ENCODE assay signal across 19 cellular contexts in the genomic region with DNA sequence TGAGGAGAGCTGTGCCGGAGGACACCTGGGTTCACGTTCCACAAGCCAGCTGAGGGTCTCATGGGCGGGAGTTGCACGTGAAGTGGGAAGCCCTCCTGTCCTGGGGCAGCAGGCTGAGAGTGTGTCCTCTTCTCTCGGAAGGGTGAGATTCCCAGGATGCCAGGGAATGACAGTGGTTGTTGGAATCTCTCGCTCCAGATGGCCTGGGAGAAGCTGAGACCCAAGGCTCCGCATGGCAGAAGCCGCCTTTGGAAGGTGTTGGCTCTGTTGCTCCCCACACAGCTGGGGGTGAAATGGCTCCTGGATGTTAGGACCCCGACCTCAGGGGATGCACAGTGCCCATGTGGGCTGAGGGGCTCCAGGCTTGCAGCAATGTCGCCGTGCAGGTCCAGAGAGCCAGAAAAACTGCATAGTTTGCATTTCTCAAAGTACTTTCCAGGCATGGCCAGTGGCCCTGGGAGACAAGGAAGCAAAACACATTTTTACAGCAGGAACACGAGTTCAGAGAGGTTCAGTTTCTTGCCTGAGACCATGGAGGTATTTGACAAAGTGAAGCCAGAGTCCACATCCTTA.
DNase-seq lines count a peak whose midpoint lies in the region; ATAC-seq, FAIRE-seq and TF ChIP-seq lines count a peak whose summit lies in the region.
"Had no signal": no experiment of that assay in that cellular context is flagged by ENCODE, and none has a peak within 500 bp of the region (broad histone marks: within the 10 kb centered on the region; RNA-seq: fewer than 3 reads in every experiment).

No MANE protein-coding gene starts in this region.

- BruUV-seq in IMR-90 (replicated peaks; lab: Mats Ljungman, UMichigan) (no TSS peak), K562 (replicated peaks; lab: Mats Ljungman, UMichigan) (no TSS peak)

- DNase-seq in IMR-90 (no peak), K562 (ENCODE audit: extremely low read depth in 1 of 4, low spot score in 3 of 4) (no peak), mesothelial cell of epicardium (ENCODE audit: low spot score in 2 of 2, unreplicated experiment in 2 of 2) (no peak), posterior vena cava (ENCODE audit: low spot score) (peak; percentile 68), iPS-NIHi11 (ENCODE audit: low spot score) (no peak), head of caudate nucleus (no peak)
- no peak for DNase-seq in effector CD8-positive, alpha-beta T cell (lab: John Stamatoyannopoulos, UW)
- DNase-seq: AML-193; Caco-2; CD4-positive, alpha-beta T cell; GDM1; KBM-7 had no signal

- H3K9me3 ChIP-seq in IMR-90 (ENCODE audit: control insufficient read depth, insufficient read depth, low read length) (peaks cover 53% of the 10 kb centered on the region), K562 (replicated peaks; ENCODE audit: control insufficient read depth, insufficient read depth, low read depth, low read length) (no peaks in the 10 kb centered on the region; the same call in 1 of the 2 replicates)
- H3K9me3 ChIP-seq: Caco-2, HAP-1 had no signal

- no peak for FAIRE-seq in K562 (lab: Jason Lieb, UNC)
- FAIRE-seq: A204.1, D721Med, GM12892 had no signal

- intact Hi-C loops in IMR-90 (cut with micrococcal nuclease): no loop called here
- intact Hi-C loops in K562 (cut with micrococcal nuclease): no loop called here
- intact Hi-C loops in posterior vena cava (cut with DNase I): no loop called here
- intact Hi-C loops in head of caudate nucleus (cut with DNase I): no loop called here

- H3K4me3 ChIP-seq in IMR-90 (ENCODE audit: insufficient read depth, low read depth, low read length): no peak overlapping the region
- no peak overlapping the region for H3K4me3 ChIP-seq in K562
- H3K4me3 ChIP-seq: GM23248, HAP-1 had no signal

- H3K4me1 Mint-ChIP-seq in mesothelial cell of epicardium: peaks cover 10% of the 10 kb centered on the region

- H3K79me2 ChIP-seq in K562 (ENCODE audit: control insufficient read depth, insufficient read depth, low read length): no peaks in the 10 kb centered on the region

- H2AK5ac ChIP-seq in IMR-90 (ENCODE audit: low read depth, low read length): no peak overlapping the region

- no peak overlapping the region for H3K23ac ChIP-seq in IMR-90 (ENCODE audit: low read depth, low read length)

- H2BK5ac ChIP-seq in IMR-90 (ENCODE audit: low read depth, low read length, poor library complexity, severe bottlenecking): no peak overlapping the region

- H3K36me3 Mint-ChIP-seq in mesothelial cell of epicardium: no peaks in the 10 kb centered on the region

- no peaks in the 10 kb centered on the region for H3K36me3 ChIP-seq in IMR-90 (ENCODE audit: control insufficient read depth, insufficient read depth, low read length)
- no peaks in the 10 kb centered on the region for H3K36me3 ChIP-seq in K562 (ENCODE audit: control insufficient read depth, insufficient read depth, low read length)
- H3K36me3 ChIP-seq: HAP-1 had no signal

- in situ Hi-C loops in IMR-90 (cut with MboI; ENCODE audit: low sequenced_read_pairs): no loop called here
- in situ Hi-C loops in K562 (cut with MboI): no loop called here

- no peak overlapping the region for H3K56ac ChIP-seq in IMR-90 (ENCODE audit: extremely low read depth, insufficient read depth, low read length)

- no peak overlapping the region for H4K91ac ChIP-seq in IMR-90 (ENCODE audit: insufficient read depth, low read depth, low read length)

- no peak overlapping the region for H2BK15ac ChIP-seq in IMR-90 (ENCODE audit: low read depth, low read length)

- H3K9me1 ChIP-seq in IMR-90 (ENCODE audit: insufficient read depth, low read length): no peaks in the 10 kb centered on the region
- no peaks in the 10 kb centered on the region for H3K9me1 ChIP-seq in K562 (ENCODE audit: control insufficient read depth, insufficient read depth, low read length)

- no peak for TF ChIP-seq RAD21 in IMR-90 (IDR thresholded peaks at IDR 0.05; ENCODE audit: low read length)
- TF ChIP-seq RAD21 in K562 (CRISPR knock-in tag; conservative IDR thresholded peaks at IDR 0.05 in 1 of 2, IDR thresholded peaks at IDR 0.05 in 1 of 2): no peak

- WGBS in IMR-90 (ENCODE audit: extremely low coverage in 2 of 2, insufficient read length in 1 of 2), 2 experiments: 72% methylated on average over 5 of the region's 12 CpGs; no CpG with 5 or more reads in 1 of the 2 experiments
- WGBS in K562 (ENCODE audit: insufficient coverage, low coverage, missing lambda C conversion rate): 3% methylated on average over 12 of the region's 12 CpGs

- H3K27ac ChIP-seq in IMR-90 (ENCODE audit: insufficient read depth, low read length): no peak overlapping the region
- no peak overlapping the region for H3K27ac ChIP-seq in K562 (ENCODE audit: extremely low read depth, low read depth, low read length)
- H3K27ac ChIP-seq: C4-2B had no signal

- H4K8ac ChIP-seq in IMR-90 (ENCODE audit: low read depth in 2 of 2, low read length in 2 of 2): no peak overlapping the region

- H3K4me2 ChIP-seq in IMR-90 (ENCODE audit: low read depth, low read length) (no peak overlapping the region), K562 (ENCODE audit: insufficient read depth, low read length) (no peak overlapping the region)

- TF ChIP-seq CTCF in IMR-90 (conservative IDR thresholded peaks at IDR 0.05; ENCODE audit: low read depth, low read length) (no peak), K562 (IDR thresholded peaks at IDR 0.05 in 2 of 3, conservative IDR thresholded peaks at IDR 0.05 in 1 of 3; ENCODE audit: insufficient read depth in 2 of 3, low read depth in 1 of 3, low read length in 3 of 3) (no peak), mesothelial cell of epicardium (IDR thresholded peaks at IDR 0.05; ENCODE audit: unreplicated experiment) (no peak)

- dilution Hi-C loops in IMR-90 (cut with HindIII; ENCODE audit: low sequenced_read_pairs, unreplicated experiment): no loop called here

- TF ChIP-seq EP300 in K562 (IDR thresholded peaks at IDR 0.05; ENCODE audit: low read length): no peak

- no peaks in the 10 kb centered on the region for H3K79me1 ChIP-seq in IMR-90 (ENCODE audit: low read depth in 1 of 2, low read length in 2 of 2)

- ATAC-seq in IMR-90 (ENCODE audit: low read depth) (no peak), K562 (no peak), HG03354 (IDR thresholded peaks at IDR 0.05; ENCODE audit: poor library complexity, severe bottlenecking, unreplicated experiment) (no peak)

- H4K20me1 ChIP-seq in IMR-90 (ENCODE audit: insufficient read depth, low read length) (no peaks in the 10 kb centered on the region), K562 (replicated peaks; ENCODE audit: control insufficient read depth, insufficient read depth, low read length) (no peaks in the 10 kb centered on the region)

- H4K5ac ChIP-seq in IMR-90 (ENCODE audit: low read depth, low read length): no peak overlapping the region

- H3K18ac ChIP-seq in IMR-90 (ENCODE audit: low read depth, low read length): no peak overlapping the region

- CTCF ChIA-PET in IMR-90 (lab: Yijun Ruan, JAX) (no interaction called here), K562 (lab: Yijun Ruan, JAX; ENCODE audit: low intra/inter-chr PET ratio) (no interaction called here)

- peaks cover 7% of the 10 kb centered on the region for H3K9me3 Mint-ChIP-seq in mesothelial cell of epicardium
- H3K9me3 Mint-ChIP-seq: CD4-positive, alpha-beta T cell had no signal

- H3K9ac ChIP-seq in IMR-90 (ENCODE audit: low read depth, low read length) (no peak overlapping the region), K562 (ENCODE audit: insufficient read depth in 1 of 2, low read depth in 2 of 2, low read length in 2 of 2) (no peak overlapping the region)
- H3K9ac ChIP-seq: GM23248 had no signal

- H3K27me3 ChIP-seq in IMR-90 (ENCODE audit: control insufficient read depth, insufficient read depth, low read length) (no peaks in the 10 kb centered on the region), K562 (ENCODE audit: control insufficient read depth in 2 of 2, insufficient read depth in 2 of 2, low read length in 2 of 2) (peaks cover 6 to 53% of the 10 kb centered on the region in 2 experiments; a peak in 4 of 5 replicates)

- peak overlapping the region; percentile 8 for H3K27ac Mint-ChIP-seq in mesothelial cell of epicardium
- H3K27ac Mint-ChIP-seq: CD4-positive, alpha-beta T cell had no signal

- no peak overlapping the region for H3K14ac ChIP-seq in IMR-90 (replicated peaks; ENCODE audit: low read depth, low read length)

- H2AK9ac ChIP-seq in IMR-90 (replicated peaks; ENCODE audit: low read depth, low read length, poor library complexity): no peak overlapping the region

- TF ChIP-seq POLR2A in IMR-90 (IDR thresholded peaks at IDR 0.05; ENCODE audit: low read depth, low read length) (no peak), K562 (conservative IDR thresholded peaks at IDR 0.05) (no peak)

- no peak overlapping the region for H2AFZ ChIP-seq in IMR-90 (replicated peaks; ENCODE audit: low read length, poor library complexity)
- H2AFZ ChIP-seq in K562 (ENCODE audit: low read depth, low read length): no peak overlapping the region
- H2AFZ ChIP-seq: GM23248 had no signal

- POLR2A ChIA-PET in IMR-90 (lab: Charles Lee; ENCODE audit: unreplicated experiment): no interaction called here
- POLR2A ChIA-PET in K562 (lab: Yijun Ruan, JAX): no interaction called here

- H2BK20ac ChIP-seq in IMR-90 (ENCODE audit: low read depth, low read length): no peak overlapping the region

- H3K27me3 Mint-ChIP-seq in mesothelial cell of epicardium (ENCODE audit: low read depth): no peaks in the 10 kb centered on the region

- H2BK120ac ChIP-seq in IMR-90 (ENCODE audit: low read depth, low read length): no peak overlapping the region

- H3K4me3 Mint-ChIP-seq in mesothelial cell of epicardium: no peak overlapping the region
- H3K4me3 Mint-ChIP-seq: CD4-positive, alpha-beta T cell had no signal

- no peaks in the 10 kb centered on the region for H3K4me1 ChIP-seq in IMR-90 (ENCODE audit: control insufficient read depth, insufficient read depth, low read length)
- H3K4me1 ChIP-seq in K562 (replicated peaks in 1 of 2; ENCODE audit: control insufficient read depth in 2 of 2, insufficient read depth in 2 of 2, low read length in 2 of 2): no peaks in the 10 kb centered on the region
- H3K4me1 ChIP-seq: Caco-2, HAP-1 had no signal

- H3K4ac ChIP-seq in IMR-90 (ENCODE audit: low read depth, low read length): no peak overlapping the region

TF ChIP-seq in IMR-90, 13 proteins besides CTCF, POLR2A, EP300 and RAD21 (continues in another document):
- no peak for TF ChIP-seq RCOR1 (IDR thresholded peaks at IDR 0.05; ENCODE audit: insufficient replicate concordance, low read length)

TF ChIP-seq in K562, 482 proteins besides CTCF, POLR2A, EP300 and RAD21:
- peak; percentile 46; the same call in 1 of the 2 replicates for TF ChIP-seq ZNF316 (IDR thresholded peaks at IDR 0.05)
- TF ChIP-seq BRCA1 (IDR thresholded peaks at IDR 0.05): no peak
- no peak for TF ChIP-seq BRCA1 (CRISPR knock-in tag; IDR thresholded peaks at IDR 0.05)
- no peak for TF ChIP-seq ZNF12 (CRISPR knock-in tag; IDR thresholded peaks at IDR 0.05)
- peak; percentile 41; the same call in 1 of the 2 replicates for TF ChIP-seq C11orf30 (IDR thresholded peaks at IDR 0.05; ENCODE audit: low read depth)
- no peak for TF ChIP-seq ILF3 (IDR thresholded peaks at IDR 0.05; ENCODE audit: borderline replicate concordance)
- TF ChIP-seq MAFG (tag; conservative IDR thresholded peaks at IDR 0.05): peak; percentile 29; the same call in 1 of the 2 replicates
- TF ChIP-seq KLF13 (tag; IDR thresholded peaks at IDR 0.05; ENCODE audit: borderline replicate concordance, low read depth): no peak
